ENCODE assay signal across 1 cellular context in genomic region chr12:6367969-6368892, GRCh38.
A peak's percentile ranks its signal among the peaks of the same experiment; 100 is the strongest.
TF ChIP-seq lines count a peak whose summit lies in the region.

No MANE protein-coding gene starts in this region.

TF ChIP-seq in H1, 55 proteins besides CTCF, POLR2A, EP300 and RAD21:
- TF ChIP-seq ASH2L (IDR thresholded peaks at IDR 0.05; ENCODE audit: low read length), result no peak
- TF ChIP-seq, protein P1, sequence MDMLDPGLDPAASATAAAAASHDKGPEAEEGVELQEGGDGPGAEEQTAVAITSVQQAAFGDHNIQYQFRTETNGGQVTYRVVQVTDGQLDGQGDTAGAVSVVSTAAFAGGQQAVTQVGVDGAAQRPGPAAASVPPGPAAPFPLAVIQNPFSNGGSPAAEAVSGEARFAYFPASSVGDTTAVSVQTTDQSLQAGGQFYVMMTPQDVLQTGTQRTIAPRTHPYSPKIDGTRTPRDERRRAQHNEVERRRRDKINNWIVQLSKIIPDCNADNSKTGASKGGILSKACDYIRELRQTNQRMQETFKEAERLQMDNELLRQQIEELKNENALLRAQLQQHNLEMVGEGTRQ (IDR thresholded peaks at IDR 0.05; ENCODE audit: low read length), result no peak
- TF ChIP-seq SP4 (IDR thresholded peaks at IDR 0.05; ENCODE audit: low read length), result no peak
- TF ChIP-seq SRF (IDR thresholded peaks at IDR 0.05; ENCODE audit: low read depth, low read length), result peak; percentile 58; the same call in 1 of the 2 replicates
- no peak for TF ChIP-seq HDAC2 (IDR thresholded peaks at IDR 0.05; ENCODE audit: borderline replicate concordance in 1 of 2, low read depth in 2 of 2, low read length in 2 of 2)
- no peak for TF ChIP-seq TAF7 (optimal IDR thresholded peaks at IDR 0.05; ENCODE audit: borderline replicate concordance, low read depth, low read length)
- no peak for TF ChIP-seq JUN (IDR thresholded peaks at IDR 0.05; ENCODE audit: low read depth, low read length)
